In genomic region chr19:5828661-5829566, GRCh38 we compare ENCODE assay signal across 8 cellular contexts. TPM values are rescaled to one million over a fixed set of nuclear protein-coding genes. Genes with fewer than 3 reads are reported as not detected.
DNase-seq lines count a peak whose midpoint lies in the region; ATAC-seq, FAIRE-seq and TF ChIP-seq lines count a peak whose summit lies in the region.

No MANE protein-coding gene starts in this region.

- ATAC-seq in HepG2 (no peak), HG02870 (IDR thresholded peaks at IDR 0.05; ENCODE audit: unreplicated experiment) (no peak)

- H3K27me3 ChIP-seq in OCI-LY3 (ENCODE audit: low read depth, low read length) (no peaks in the 10 kb centered on the region), breast epithelium (peaks cover 0 to 5% of the 10 kb centered on the region in 2 donors), HepG2 (ENCODE audit: control insufficient read depth in 1 of 2, insufficient read depth in 2 of 2, low read length in 2 of 2) (no peaks in the 10 kb centered on the region; a peak in 1 of 5 replicates), stomach smooth muscle (ENCODE audit: control insufficient read depth in 1 of 2, insufficient read depth in 2 of 2, low read length in 2 of 2) (no peaks in the 10 kb centered on the region)

- TF ChIP-seq EP300 in HepG2 (IDR thresholded peaks at IDR 0.05; ENCODE audit: low read depth in 2 of 2, low read length in 2 of 2) (no peak), HepG2 (CRISPR knock-in tag; IDR thresholded peaks at IDR 0.05; ENCODE audit: borderline replicate concordance) (no peak)

- H2AFZ ChIP-seq in OCI-LY3 (ENCODE audit: low read depth, low read length) (no peak overlapping the region), HepG2 (ENCODE audit: low read length) (no peak overlapping the region)

- peak; percentile 67 for DNase-seq in NCI-H2029 (lab: John Stamatoyannopoulos, UW)
- DNase-seq in NCI-H2029 treated with DMSO at 0.1 percent for 48 hours (lab: John Stamatoyannopoulos, UW) = no peak
- DNase-seq in breast epithelium (ENCODE audit: low spot score in 2 of 2) = no peak
- DNase-seq in HepG2 (ENCODE audit: low spot score) = no peak
- no peak for DNase-seq in dermis blood vessel endothelial cell

- in situ Hi-C loops in HepG2 (cut with HindIII; ENCODE audit: extremely low pct_ligation_motif_present, low pct_unique_long_range_greater_than_20kb) = no loop called here

- H3K4me3 ChIP-seq in OCI-LY3 (ENCODE audit: low read length) = peak overlapping the region; percentile 70
- H3K4me3 ChIP-seq in breast epithelium = peak overlapping the region; percentile 42 to 78 (median 57)
- peak overlapping the region; percentile 73 to 90 (median 83) for H3K4me3 ChIP-seq in HepG2 (replicated peaks in 1 of 3; ENCODE audit: insufficient read depth in 1 of 3, low read depth in 2 of 3, low read length in 3 of 3)
- peak overlapping the region; percentile 74 to 76 for H3K4me3 ChIP-seq in stomach smooth muscle (ENCODE audit: low read length in 2 of 2)

- H3K9ac ChIP-seq in OCI-LY3 (ENCODE audit: low read length) = peak overlapping the region; percentile 52
- H3K9ac ChIP-seq in HepG2 (ENCODE audit: insufficient read depth, low read depth, low read length) = peak overlapping the region; percentile 97
- H3K9ac ChIP-seq in stomach smooth muscle (ENCODE audit: low read length in 2 of 2) = peak overlapping the region; percentile 90 to 91

- intact Hi-C loops in breast epithelium (cut with DNase I; ENCODE audit: low total_unique reads) (no loop called here), HepG2 (cut with micrococcal nuclease; ENCODE audit: unreplicated experiment) (loop anchor here (5.0 kb wide), 1 partner anchor 43 kb away; the partner anchor contains the start of gene FUT5)

- BruUV-seq in HepG2 (replicated peaks; lab: Mats Ljungman, UMichigan) = TSS peak; percentile 98

- H4K20me1 ChIP-seq in OCI-LY3 (ENCODE audit: insufficient read depth, low read length) (no peaks in the 10 kb centered on the region), HepG2 (ENCODE audit: insufficient read depth, low read length) (no peaks in the 10 kb centered on the region)

- H3K36me3 ChIP-seq in OCI-LY3 (replicated peaks; ENCODE audit: low read depth, low read length) (no peaks in the 10 kb centered on the region), breast epithelium (no peaks in the 10 kb centered on the region), HepG2 (replicated peaks in 1 of 2; ENCODE audit: control insufficient read depth in 1 of 2, insufficient read depth in 2 of 2, low read length in 2 of 2) (peaks cover 0 to 5% of the 10 kb centered on the region in 2 experiments; a peak in 1 of 5 replicates), stomach smooth muscle (ENCODE audit: control insufficient read depth in 2 of 2, insufficient read depth in 2 of 2, low read length in 2 of 2) (no peaks in the 10 kb centered on the region)

- POLR2A ChIA-PET in HepG2 (lab: Yijun Ruan, JAX) = interaction anchor here (0.7 to 4.2 kb wide), 21 partner anchors 10 to 206 kb away, joined by 3 to 96 read pairs (median 11); partner anchors contain the start of genes CATSPERD, FUT5, FUT6 and LONP1

- CTCF ChIA-PET in HepG2 (lab: Yijun Ruan, JAX; ENCODE audit: low intra/inter-chr PET ratio, low total read pairs) = interaction anchor here (2.5 kb wide), 1 partner anchor 24 kb away, joined by 19 read pairs; the partner anchor contains the start of gene NRTN

- TF ChIP-seq CTCF in OCI-LY3 (IDR thresholded peaks at IDR 0.05; ENCODE audit: low read depth, low read length) (no peak), breast epithelium (IDR thresholded peaks at IDR 0.05) (no peak), HepG2 (CRISPR knock-in tag; IDR thresholded peaks at IDR 0.05) (no peak)

- 81% methylated on average over 30 of the region's 47 CpGs for WGBS in HepG2 (ENCODE audit: low lambda C conversion rate)

- no peak for TF ChIP-seq RAD21 in HepG2 (CRISPR knock-in tag; IDR thresholded peaks at IDR 0.05)

- no peak overlapping the region for H3K27ac ChIP-seq in OCI-LY3 (ENCODE audit: low read length)
- peak overlapping the region; percentile 61 to 84 for H3K27ac ChIP-seq in breast epithelium
- peak overlapping the region; percentile 89 for H3K27ac ChIP-seq in HepG2 (ENCODE audit: extremely low read length, insufficient read depth, low read length)
- H3K27ac ChIP-seq in stomach smooth muscle (ENCODE audit: low read length) = peak overlapping the region; percentile 95

- H3K4me1 ChIP-seq in OCI-LY3 (ENCODE audit: low read length) = peaks cover 11% of the 10 kb centered on the region
- H3K4me1 ChIP-seq in breast epithelium = peaks cover 0 to 3% of the 10 kb centered on the region in 2 donors
- H3K4me1 ChIP-seq in HepG2 (ENCODE audit: insufficient read depth, low read length) = peaks cover 47% of the 10 kb centered on the region
- H3K4me1 ChIP-seq in stomach smooth muscle (ENCODE audit: control insufficient read depth, insufficient read depth, low read length) = peaks cover 37% of the 10 kb centered on the region

- no peak for FAIRE-seq in HepG2 (lab: Jason Lieb, UNC)

- no peaks in the 10 kb centered on the region for H3K9me3 ChIP-seq in OCI-LY3 (ENCODE audit: insufficient read depth, low read length)
- no peaks in the 10 kb centered on the region for H3K9me3 ChIP-seq in breast epithelium
- no peaks in the 10 kb centered on the region for H3K9me3 ChIP-seq in HepG2 (ENCODE audit: low read length)
- no peaks in the 10 kb centered on the region for H3K9me3 ChIP-seq in stomach smooth muscle (ENCODE audit: control insufficient read depth in 2 of 2, low read length in 2 of 2)

- H3K79me2 ChIP-seq in OCI-LY3 (ENCODE audit: low read length) = no peaks in the 10 kb centered on the region
- peaks cover 12% of the 10 kb centered on the region for H3K79me2 ChIP-seq in HepG2 (ENCODE audit: insufficient read depth, low read length)

- TF ChIP-seq POLR2A in breast epithelium (IDR thresholded peaks at IDR 0.05) (no peak), HepG2 (IDR thresholded peaks at IDR 0.05; ENCODE audit: insufficient read depth in 1 of 2, low read depth in 2 of 2, low read length in 2 of 2) (0 out of 4 replicates have a peak, but pooled peaks of 1 of the 2 experiments have one; percentile 53)

- H3K4me2 ChIP-seq in OCI-LY3 (ENCODE audit: low read length) = peak overlapping the region; percentile 58
- H3K4me2 ChIP-seq in HepG2 (ENCODE audit: low read depth, low read length) = peak overlapping the region; percentile 100

RNA-seq across cellular contexts. Expression of gene FUT6, which starts 10.6 kb away (rescaled TPM):
- 1 to 10 TPM in 1 of 3 donors, under 1 TPM in 1, not detected in 1; 0.73 to 4.3 TPM for total RNA-seq in breast epithelium
- total RNA-seq in HepG2 (2016; rRNA removed; fragmentation: Illumina TruSeq; extraction: Trizol) = 5.0 and 8.2 TPM in 2 replicates
- 0.97 and 1.6 TPM in 2 replicates for total RNA-seq in HepG2 (2016; cell fraction: cytosol; rRNA removed; fragmentation: Illumina TruSeq; extraction: Trizol; ENCODE audit: low read depth)
- 5.0 and 7.9 TPM in 2 replicates for total RNA-seq in HepG2 (2016; cell fraction: insoluble cytoplasmic fraction; rRNA removed; fragmentation: Illumina TruSeq; extraction: Trizol)
- total RNA-seq in HepG2 (2016; cell fraction: membrane; rRNA removed; fragmentation: Illumina TruSeq; extraction: Trizol) = 3.2 and 4.2 TPM in 2 replicates
- 5.8 and 8.5 TPM in 2 replicates for total RNA-seq in HepG2 (2016; cell fraction: nucleus; rRNA removed; fragmentation: Illumina TruSeq; extraction: Trizol)
- 27.7 and 53.3 TPM in 2 replicates for polyA plus RNA-seq in HepG2 (2011; rRNA removed)
- polyA plus RNA-seq in HepG2 (2011; cell fraction: cytosol; rRNA removed) = 33.1 and 34.4 TPM in 2 replicates
- 43.6 and 59.1 TPM in 2 replicates for polyA plus RNA-seq in HepG2 (2011; cell fraction: nucleus; rRNA removed)
- polyA plus RNA-seq in HepG2 (2012) = 15.4 and 18.7 TPM in 2 replicates
- polyA plus RNA-seq in HepG2 (2016; cell fraction: cytosol; fragmentation: Illumina TruSeq; extraction: Trizol; ENCODE audit: low read depth) = 0.97 and 1.0 TPM in 2 replicates
- polyA plus RNA-seq in HepG2 (2016; cell fraction: insoluble cytoplasmic fraction; fragmentation: Illumina TruSeq; extraction: Trizol; ENCODE audit: low read depth) = 5.1 and 6.0 TPM in 2 replicates
- 3.2 and 3.6 TPM in 2 replicates for polyA plus RNA-seq in HepG2 (2016; cell fraction: membrane; fragmentation: Illumina TruSeq; extraction: Trizol; ENCODE audit: low read depth)
- 11.4 and 11.8 TPM in 2 replicates for polyA plus RNA-seq in HepG2 (2016; cell fraction: nucleus; fragmentation: Illumina TruSeq; extraction: Trizol; ENCODE audit: insufficient read depth, low read depth)
- 80.4 TPM in 1 of 2 replicates, not detected in the other for polyA minus RNA-seq in HepG2 (2011; rRNA and poly(A)+ RNA removed; ENCODE audit: low replicate concordance)
- polyA minus RNA-seq in HepG2 (2011; cell fraction: cytosol; rRNA and poly(A)+ RNA removed) = 21.4 and 25.8 TPM in 2 replicates
- polyA minus RNA-seq in HepG2 (2011; cell fraction: nucleus; rRNA and poly(A)+ RNA removed) = 22.5 and 47.7 TPM in 2 replicates
- not detected in 2 replicates for total RNA-seq in dermis blood vessel endothelial cell

RNA-seq across cellular contexts. Expression of gene FUT3, which starts 22.3 kb away (rescaled TPM):
- total RNA-seq in breast epithelium (1 to 10 TPM in 2 of 3 donors, not detected in 1; 1.3 to 2.9 TPM), HepG2 (2016; rRNA removed; fragmentation: Illumina TruSeq; extraction: Trizol) (0.20 and 0.53 TPM in 2 replicates), dermis blood vessel endothelial cell (not detected in 2 replicates)
- total RNA-seq in HepG2 (2016; cell fraction: cytosol; rRNA removed; fragmentation: Illumina TruSeq; extraction: Trizol; ENCODE audit: low read depth) = 0.10 TPM in 1 of 2 replicates, not detected in the other
- 0.39 TPM in 1 of 2 replicates, not detected in the other for total RNA-seq in HepG2 (2016; cell fraction: insoluble cytoplasmic fraction; rRNA removed; fragmentation: Illumina TruSeq; extraction: Trizol)
- 0.14 and 0.15 TPM in 2 replicates for total RNA-seq in HepG2 (2016; cell fraction: membrane; rRNA removed; fragmentation: Illumina TruSeq; extraction: Trizol)
- total RNA-seq in HepG2 (2016; cell fraction: nucleus; rRNA removed; fragmentation: Illumina TruSeq; extraction: Trizol) = 0.34 TPM in 1 of 2 replicates, not detected in the other
- polyA plus RNA-seq in HepG2 (2011; rRNA removed) = 1.1 and 1.6 TPM in 2 replicates
- polyA plus RNA-seq in HepG2 (2011; cell fraction: cytosol; rRNA removed) = 0.74 and 0.86 TPM in 2 replicates
- 0.96 and 1.5 TPM in 2 replicates for polyA plus RNA-seq in HepG2 (2011; cell fraction: nucleus; rRNA removed)
- polyA plus RNA-seq in HepG2 (2012) = 0.52 and 2.4 TPM in 2 replicates
- polyA plus RNA-seq in HepG2 (2016; cell fraction: cytosol; fragmentation: Illumina TruSeq; extraction: Trizol; ENCODE audit: low read depth) = 0.07 TPM in 1 of 2 replicates, not detected in the other
- 0.12 and 0.23 TPM in 2 replicates for polyA plus RNA-seq in HepG2 (2016; cell fraction: insoluble cytoplasmic fraction; fragmentation: Illumina TruSeq; extraction: Trizol; ENCODE audit: low read depth)
- 0.17 TPM in 1 of 2 replicates, not detected in the other for polyA plus RNA-seq in HepG2 (2016; cell fraction: membrane; fragmentation: Illumina TruSeq; extraction: Trizol; ENCODE audit: low read depth)
- polyA plus RNA-seq in HepG2 (2016; cell fraction: nucleus; fragmentation: Illumina TruSeq; extraction: Trizol; ENCODE audit: insufficient read depth, low read depth) = 0.57 and 0.83 TPM in 2 replicates
- polyA minus RNA-seq in HepG2 (2011; rRNA and poly(A)+ RNA removed; ENCODE audit: low replicate concordance) = 0.80 TPM in 1 of 2 replicates, not detected in the other
- polyA minus RNA-seq in HepG2 (2011; cell fraction: cytosol; rRNA and poly(A)+ RNA removed) = 0.69 TPM in 1 of 2 replicates, not detected in the other
- polyA minus RNA-seq in HepG2 (2011; cell fraction: nucleus; rRNA and poly(A)+ RNA removed) = 0.26 and 2.9 TPM in 2 replicates

RNA-seq across cellular contexts. Expression of gene NRTN, which starts 24.0 kb away (rescaled TPM):
- total RNA-seq in breast epithelium (1 to 10 TPM in 2 of 3 donors, under 1 TPM in 1; 0.48 to 1.8 (median 1.6) TPM), HepG2 (2016; rRNA removed; fragmentation: Illumina TruSeq; extraction: Trizol) (3.2 and 4.1 TPM in 2 replicates), dermis blood vessel endothelial cell (0.42 and 0.85 TPM in 2 replicates)
- 6.3 and 6.9 TPM in 2 replicates for total RNA-seq in HepG2 (2016; cell fraction: cytosol; rRNA removed; fragmentation: Illumina TruSeq; extraction: Trizol; ENCODE audit: low read depth)
- total RNA-seq in HepG2 (2016; cell fraction: insoluble cytoplasmic fraction; rRNA removed; fragmentation: Illumina TruSeq; extraction: Trizol) = 3.3 and 3.6 TPM in 2 replicates
- 11.2 and 12.2 TPM in 2 replicates for total RNA-seq in HepG2 (2016; cell fraction: membrane; rRNA removed; fragmentation: Illumina TruSeq; extraction: Trizol)
- 1.9 TPM in 2 replicates for total RNA-seq in HepG2 (2016; cell fraction: nucleus; rRNA removed; fragmentation: Illumina TruSeq; extraction: Trizol)
- 5.3 and 7.3 TPM in 2 replicates for polyA plus RNA-seq in HepG2 (2011; rRNA removed)
- 3.3 and 7.0 TPM in 2 replicates for polyA plus RNA-seq in HepG2 (2011; cell fraction: cytosol; rRNA removed)
- polyA plus RNA-seq in HepG2 (2011; cell fraction: nucleus; rRNA removed) = 5.3 and 5.4 TPM in 2 replicates
- 3.3 and 6.4 TPM in 2 replicates for polyA plus RNA-seq in HepG2 (2012)
- polyA plus RNA-seq in HepG2 (2016; cell fraction: cytosol; fragmentation: Illumina TruSeq; extraction: Trizol; ENCODE audit: low read depth) = 9.7 and 9.9 TPM in 2 replicates
- 4.5 and 4.6 TPM in 2 replicates for polyA plus RNA-seq in HepG2 (2016; cell fraction: insoluble cytoplasmic fraction; fragmentation: Illumina TruSeq; extraction: Trizol; ENCODE audit: low read depth)
- polyA plus RNA-seq in HepG2 (2016; cell fraction: membrane; fragmentation: Illumina TruSeq; extraction: Trizol; ENCODE audit: low read depth) = 13.7 and 14.4 TPM in 2 replicates
- 2.8 and 4.0 TPM in 2 replicates for polyA plus RNA-seq in HepG2 (2016; cell fraction: nucleus; fragmentation: Illumina TruSeq; extraction: Trizol; ENCODE audit: insufficient read depth, low read depth)
- polyA minus RNA-seq in HepG2 (2011; rRNA and poly(A)+ RNA removed; ENCODE audit: low replicate concordance) = 0.14 and 10.3 TPM in 2 replicates
- 5.2 and 5.8 TPM in 2 replicates for polyA minus RNA-seq in HepG2 (2011; cell fraction: cytosol; rRNA and poly(A)+ RNA removed)
- polyA minus RNA-seq in HepG2 (2011; cell fraction: nucleus; rRNA and poly(A)+ RNA removed) = 1.2 and 1.8 TPM in 2 replicates

RNA-seq across cellular contexts. Expression of gene DUS3L, which starts 38.0 kb away (rescaled TPM):
- total RNA-seq in breast epithelium (10 to 100 TPM; 28.8 to 44.9 (median 37.2) TPM), HepG2 (2016; rRNA removed; fragmentation: Illumina TruSeq; extraction: Trizol) (20.6 and 25.1 TPM in 2 replicates), dermis blood vessel endothelial cell (21.8 and 38.9 TPM in 2 replicates)
- total RNA-seq in HepG2 (2016; cell fraction: cytosol; rRNA removed; fragmentation: Illumina TruSeq; extraction: Trizol; ENCODE audit: low read depth) = 7.1 and 7.6 TPM in 2 replicates
- 19.2 and 25.0 TPM in 2 replicates for total RNA-seq in HepG2 (2016; cell fraction: insoluble cytoplasmic fraction; rRNA removed; fragmentation: Illumina TruSeq; extraction: Trizol)
- total RNA-seq in HepG2 (2016; cell fraction: membrane; rRNA removed; fragmentation: Illumina TruSeq; extraction: Trizol) = 8.0 and 8.5 TPM in 2 replicates
- total RNA-seq in HepG2 (2016; cell fraction: nucleus; rRNA removed; fragmentation: Illumina TruSeq; extraction: Trizol) = 16.2 and 25.2 TPM in 2 replicates
- 13.3 and 15.6 TPM in 2 replicates for polyA plus RNA-seq in HepG2 (2011; rRNA removed)
- polyA plus RNA-seq in HepG2 (2011; cell fraction: cytosol; rRNA removed) = 10.8 and 19.0 TPM in 2 replicates
- 82.5 and 110 TPM in 2 replicates for polyA plus RNA-seq in HepG2 (2011; cell fraction: nucleus; rRNA removed)
- polyA plus RNA-seq in HepG2 (2012) = 8.5 and 16.9 TPM in 2 replicates
- 2.4 and 3.1 TPM in 2 replicates for polyA plus RNA-seq in HepG2 (2016; cell fraction: cytosol; fragmentation: Illumina TruSeq; extraction: Trizol; ENCODE audit: low read depth)
- polyA plus RNA-seq in HepG2 (2016; cell fraction: insoluble cytoplasmic fraction; fragmentation: Illumina TruSeq; extraction: Trizol; ENCODE audit: low read depth) = 18.3 and 18.8 TPM in 2 replicates
- polyA plus RNA-seq in HepG2 (2016; cell fraction: membrane; fragmentation: Illumina TruSeq; extraction: Trizol; ENCODE audit: low read depth) = 6.3 TPM in 2 replicates
- polyA plus RNA-seq in HepG2 (2016; cell fraction: nucleus; fragmentation: Illumina TruSeq; extraction: Trizol; ENCODE audit: insufficient read depth, low read depth) = 41.4 and 60.6 TPM in 2 replicates
- 25.0 and 31.3 TPM in 2 replicates for polyA minus RNA-seq in HepG2 (2011; rRNA and poly(A)+ RNA removed; ENCODE audit: low replicate concordance)
- polyA minus RNA-seq in HepG2 (2011; cell fraction: cytosol; rRNA and poly(A)+ RNA removed) = 13.3 and 13.6 TPM in 2 replicates
- 16.8 and 28.8 TPM in 2 replicates for polyA minus RNA-seq in HepG2 (2011; cell fraction: nucleus; rRNA and poly(A)+ RNA removed)

RNA-seq across cellular contexts. Expression of gene FUT5, which starts 41.4 kb away (rescaled TPM):
- total RNA-seq in breast epithelium = not detected
- not detected in 2 replicates for total RNA-seq in HepG2 (2016; rRNA removed; fragmentation: Illumina TruSeq; extraction: Trizol)
- not detected in 2 replicates for total RNA-seq in HepG2 (2016; cell fraction: cytosol; rRNA removed; fragmentation: Illumina TruSeq; extraction: Trizol; ENCODE audit: low read depth)
- not detected in 2 replicates for total RNA-seq in HepG2 (2016; cell fraction: insoluble cytoplasmic fraction; rRNA removed; fragmentation: Illumina TruSeq; extraction: Trizol)
- total RNA-seq in HepG2 (2016; cell fraction: membrane; rRNA removed; fragmentation: Illumina TruSeq; extraction: Trizol) = not detected in 2 replicates
- not detected in 2 replicates for total RNA-seq in HepG2 (2016; cell fraction: nucleus; rRNA removed; fragmentation: Illumina TruSeq; extraction: Trizol)
- 0.03 and 0.10 TPM in 2 replicates for polyA plus RNA-seq in HepG2 (2011; rRNA removed)
- 0.03 and 0.05 TPM in 2 replicates for polyA plus RNA-seq in HepG2 (2011; cell fraction: cytosol; rRNA removed)
- polyA plus RNA-seq in HepG2 (2011; cell fraction: nucleus; rRNA removed) = 0.45 and 0.69 TPM in 2 replicates
- 0.35 TPM in 1 of 2 replicates, not detected in the other for polyA plus RNA-seq in HepG2 (2012)
- polyA plus RNA-seq in HepG2 (2016; cell fraction: cytosol; fragmentation: Illumina TruSeq; extraction: Trizol; ENCODE audit: low read depth) = not detected in 2 replicates
- polyA plus RNA-seq in HepG2 (2016; cell fraction: insoluble cytoplasmic fraction; fragmentation: Illumina TruSeq; extraction: Trizol; ENCODE audit: low read depth) = not detected in 2 replicates
- polyA plus RNA-seq in HepG2 (2016; cell fraction: membrane; fragmentation: Illumina TruSeq; extraction: Trizol; ENCODE audit: low read depth) = not detected in 2 replicates
- polyA plus RNA-seq in HepG2 (2016; cell fraction: nucleus; fragmentation: Illumina TruSeq; extraction: Trizol; ENCODE audit: insufficient read depth, low read depth) = 0.32 TPM in 1 of 2 replicates, not detected in the other
- polyA minus RNA-seq in HepG2 (2011; rRNA and poly(A)+ RNA removed; ENCODE audit: low replicate concordance) = 0.08 and 0.14 TPM in 2 replicates
- not detected in 2 replicates for polyA minus RNA-seq in HepG2 (2011; cell fraction: cytosol; rRNA and poly(A)+ RNA removed)
- polyA minus RNA-seq in HepG2 (2011; cell fraction: nucleus; rRNA and poly(A)+ RNA removed) = 1.1 and 1.4 TPM in 2 replicates
- total RNA-seq in dermis blood vessel endothelial cell = not detected in 2 replicates
